Comparison of ENCODE assay signal across 2 cellular contexts in genomic region chr15:91541286-91541685, GRCh38.
TF ChIP-seq lines count a peak whose summit lies in the region.

No MANE protein-coding gene starts in this region.

TF ChIP-seq in IMR-90, 13 proteins besides CTCF, POLR2A, EP300 and RAD21 (continued from another document):
- TF ChIP-seq ELK1 (IDR thresholded peaks at IDR 0.05; ENCODE audit: borderline replicate concordance, low read depth, low read length) (no peak), MXI1 (IDR thresholded peaks at IDR 0.05; ENCODE audit: borderline replicate concordance, low read depth, low read length) (no peak)

TF ChIP-seq in GM23338, 12 proteins besides CTCF, POLR2A, EP300 and RAD21 (continued from another document):
- TF ChIP-seq ETS1 (IDR thresholded peaks at IDR 0.05) (no peak), POLR2AphosphoS5 (IDR thresholded peaks at IDR 0.05; ENCODE audit: low read depth) (no peak), ZNF462 (CRISPR knock-in tag; IDR thresholded peaks at IDR 0.05) (no peak), REST (IDR thresholded peaks at IDR 0.05; ENCODE audit: unreplicated experiment) (no peak), NANOG (IDR thresholded peaks at IDR 0.05; ENCODE audit: borderline replicate concordance) (no peak), JUNB (IDR thresholded peaks at IDR 0.05; ENCODE audit: unreplicated experiment) (no peak), CREB1 (CRISPR knock-in tag; IDR thresholded peaks at IDR 0.05; ENCODE audit: low read depth) (no peak), EZH2phosphoT487 (IDR thresholded peaks at IDR 0.05; ENCODE audit: unreplicated experiment) (no peak), STAT1 (IDR thresholded peaks at IDR 0.05; ENCODE audit: unreplicated experiment) (no peak)
